ENCODE assay signal across 35 cellular contexts in the genomic region with DNA sequence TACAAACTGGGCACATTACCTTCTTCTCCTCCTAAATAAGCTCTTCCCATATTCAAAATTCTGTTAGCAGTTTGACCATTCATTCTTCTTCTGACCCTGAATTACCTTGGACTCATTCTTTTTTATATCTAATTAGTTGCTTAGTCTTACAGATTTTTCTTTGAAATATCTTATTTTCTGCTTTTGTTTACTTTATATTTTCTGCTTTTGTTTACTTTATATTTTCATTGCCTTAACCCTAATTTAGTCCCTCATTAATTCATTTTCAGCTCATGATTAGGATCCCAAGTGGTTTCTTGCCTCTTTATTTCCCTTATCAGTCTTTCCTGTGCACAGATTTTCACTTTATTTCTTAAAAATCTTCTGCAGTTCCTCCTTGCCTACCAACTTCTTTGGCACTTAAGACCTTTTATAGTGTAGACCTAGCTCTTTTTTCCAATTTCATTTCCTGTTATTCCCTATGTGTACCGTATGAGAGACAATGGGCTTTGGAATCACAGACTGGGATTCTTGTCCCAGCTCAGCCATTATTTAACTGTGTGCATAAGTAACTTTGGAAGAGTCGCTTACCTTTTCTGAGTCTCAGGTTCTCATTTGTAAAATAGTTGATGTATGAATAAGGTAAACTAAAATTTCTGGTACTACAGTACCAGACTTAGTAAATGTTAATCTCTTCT.
"Had no signal": no experiment of that assay in that cellular context is flagged by ENCODE, and none has a peak within 500 bp of the region (broad histone marks: within the 10 kb centered on the region; RNA-seq: fewer than 3 reads in every experiment).

No MANE protein-coding gene starts in this region.

- H3K27ac ChIP-seq: adrenal gland, body of pancreas, epithelial cell of prostate, esophagus squamous epithelium, WERI-Rb-1 had no signal

- H3K36me3 ChIP-seq: adrenal gland had no signal

- H3K4me3 Mint-ChIP-seq: activated CD4-positive, alpha-beta memory T cell treated with anti-CD3 and anti-CD28 coated beads for 36 hours; activated CD4-positive, alpha-beta T cell treated with anti-CD3 and anti-CD28 coated beads for 36 hours; activated CD4-positive, alpha-beta T cell treated with anti-CD3 and anti-CD28 coated beads, Interleukin-2, amount 10 ng/mL, durations not matched to agents 24 days and 14 days; activated CD8-positive, alpha-beta memory T cell treated with anti-CD3 and anti-CD28 coated beads, Interleukin-2, amount 10 ng/mL, durations not matched to agents 7 days and 5 days; activated CD8-positive, alpha-beta T cell treated with anti-CD3 and anti-CD28 coated beads, Interleukin-2, amount 10 ng/mL, durations not matched to agents 7 days and 5 days; activated naive CD4-positive, alpha-beta T cell treated with anti-CD3 and anti-CD28 coated beads for 36 hours; activated naive CD4-positive, alpha-beta T cell treated with anti-CD3 and anti-CD28 coated beads, Interleukin-2, amount 50 U/mL, for 24 hours; activated naive CD8-positive, alpha-beta T cell treated with anti-CD3 and anti-CD28 coated beads for 36 hours; activated naive CD8-positive, alpha-beta T cell treated with anti-CD3 and anti-CD28 coated beads, Interleukin-2, amount 50 U/mL, for 24 hours; activated T-helper 1 cell treated with anti-CD3 and anti-CD28 coated beads, Interleukin-12 subunit alpha, Interleukin-12 subunit beta, Interleukin-2, Interleukin-4 antibody, amounts not matched to agents 30 ng/mL and 10 ng/mL and 1 ng/mL, durations not matched to agents 14 hours and 24 hours and 36 hours; endodermal cell; T-helper 17 cell; T-helper 2 cell treated with Interferon-gamma antibody and Interleukin-4, amounts not matched to agents 5 μg/mL and 100 μg/mL, for 36 hours had no signal

- DNase-seq: activated CD4-positive, alpha-beta memory T cell treated with anti-CD3 and anti-CD28 coated beads for 36 hours; activated CD4-positive, alpha-beta T cell treated with anti-CD3 and anti-CD28 coated beads for 36 hours; activated CD4-positive, alpha-beta T cell treated with anti-CD3 and anti-CD28 coated beads, Interleukin-2, amount 10 ng/mL, durations not matched to agents 24 days and 14 days; activated CD4-positive, CD25-positive, alpha-beta regulatory T cell; activated CD4-positive, CD25-positive, alpha-beta regulatory T cell treated with anti-CD3 and anti-CD28 coated beads, Interleukin-2, amount 50 U/mL, for 72 hours; activated CD8-positive, alpha-beta memory T cell treated with anti-CD3 and anti-CD28 coated beads, Interleukin-2, amount 10 ng/mL, durations not matched to agents 7 days and 5 days; activated CD8-positive, alpha-beta memory T cell treated with anti-CD3 and anti-CD28 coated beads, Interleukin-2, amount 50 U/mL, for 4 hours; activated CD8-positive, alpha-beta T cell treated with anti-CD3 and anti-CD28 coated beads, Interleukin-2, amount 10 ng/mL, durations not matched to agents 7 days and 5 days; activated effector memory CD4-positive, alpha-beta T cell treated with anti-CD3 and anti-CD28 coated beads, Interleukin-2, amount 50 U/mL, for 16 hours; activated naive CD4-positive, alpha-beta T cell treated with anti-CD3 and anti-CD28 coated beads for 36 hours; activated naive CD8-positive, alpha-beta T cell treated with anti-CD3 and anti-CD28 coated beads for 36 hours; activated naive CD8-positive, alpha-beta T cell treated with anti-CD3 and anti-CD28 coated beads, Interleukin-2, amount 50 U/mL, for 24 hours; activated T-cell treated with anti-CD3 and anti-CD28 coated beads, Interleukin-2, amount 50 U/mL, for 1 hour; activated T-cell treated with anti-CD3 and anti-CD28 coated beads, Interleukin-2, amount 50 U/mL, for 48 hours; adrenal gland; amygdala; aorta; body of pancreas; caudate nucleus; cortex of kidney; effector CD8-positive, alpha-beta T cell; endodermal cell; esophagus squamous epithelium; head of caudate nucleus; T-helper 1 cell; T-helper 17 cell; T1000; WERI-Rb-1 had no signal

- H3K27me3 Mint-ChIP-seq: activated CD4-positive, alpha-beta memory T cell treated with anti-CD3 and anti-CD28 coated beads for 36 hours; activated CD4-positive, alpha-beta T cell treated with anti-CD3 and anti-CD28 coated beads for 36 hours; activated CD4-positive, alpha-beta T cell treated with anti-CD3 and anti-CD28 coated beads, Interleukin-2, amount 10 ng/mL, durations not matched to agents 24 days and 14 days; activated CD8-positive, alpha-beta memory T cell treated with anti-CD3 and anti-CD28 coated beads, Interleukin-2, amount 10 ng/mL, durations not matched to agents 7 days and 5 days; activated naive CD4-positive, alpha-beta T cell treated with anti-CD3 and anti-CD28 coated beads, Interleukin-2, amount 50 U/mL, for 24 hours; activated naive CD8-positive, alpha-beta T cell treated with anti-CD3 and anti-CD28 coated beads for 36 hours; activated naive CD8-positive, alpha-beta T cell treated with anti-CD3 and anti-CD28 coated beads, Interleukin-2, amount 50 U/mL, for 24 hours; T-helper 17 cell had no signal

- H3K9me3 ChIP-seq: adrenal gland, esophagus squamous epithelium had no signal

- H3K27me3 ChIP-seq: adrenal gland, body of pancreas, esophagus squamous epithelium had no signal

- H3K4me1 ChIP-seq: body of pancreas had no signal

- H3K9me3 Mint-ChIP-seq: activated CD4-positive, alpha-beta memory T cell treated with anti-CD3 and anti-CD28 coated beads for 36 hours; activated CD4-positive, alpha-beta T cell treated with anti-CD3 and anti-CD28 coated beads, Interleukin-2, amount 10 ng/mL, durations not matched to agents 24 days and 14 days; activated naive CD4-positive, alpha-beta T cell treated with anti-CD3 and anti-CD28 coated beads for 36 hours; activated naive CD4-positive, alpha-beta T cell treated with anti-CD3 and anti-CD28 coated beads, Interleukin-2, amount 50 U/mL, for 24 hours; activated naive CD8-positive, alpha-beta T cell treated with anti-CD3 and anti-CD28 coated beads for 36 hours; activated naive CD8-positive, alpha-beta T cell treated with anti-CD3 and anti-CD28 coated beads, Interleukin-2, amount 50 U/mL, for 24 hours; activated T-helper 1 cell treated with anti-CD3 and anti-CD28 coated beads, Interleukin-12 subunit alpha, Interleukin-12 subunit beta, Interleukin-2, Interleukin-4 antibody, amounts not matched to agents 30 ng/mL and 10 ng/mL and 1 ng/mL, durations not matched to agents 14 hours and 24 hours and 36 hours; activated T-helper 2 cell treated with anti-CD3 and anti-CD28 coated beads, Interferon-gamma antibody, Interleukin-2, Interleukin-4, amounts not matched to agents 10 μg/mL and 5 μg/mL and 100 μg/mL, durations not matched to agents 14 hours and 24 hours and 36 hours; endodermal cell; T-helper 2 cell treated with Interferon-gamma antibody and Interleukin-4, amounts not matched to agents 5 μg/mL and 100 μg/mL, for 36 hours had no signal

- H3K4me3 ChIP-seq: adrenal gland, body of pancreas, esophagus squamous epithelium had no signal

- ATAC-seq: activated CD4-positive, alpha-beta T cell treated with anti-CD3 and anti-CD28 coated beads for 36 hours; activated CD8-positive, alpha-beta memory T cell treated with anti-CD3 and anti-CD28 coated beads, Interleukin-2, amount 10 ng/mL, durations not matched to agents 7 days and 5 days; activated CD8-positive, alpha-beta T cell treated with anti-CD3 and anti-CD28 coated beads, Interleukin-2, amount 10 ng/mL, durations not matched to agents 7 days and 5 days; activated naive CD8-positive, alpha-beta T cell treated with anti-CD3 and anti-CD28 coated beads, Interleukin-2, amount 50 U/mL, for 24 hours; body of pancreas; T-helper 17 cell had no signal

- H3K27ac Mint-ChIP-seq: activated CD4-positive, alpha-beta memory T cell treated with anti-CD3 and anti-CD28 coated beads for 36 hours; activated CD4-positive, alpha-beta T cell treated with anti-CD3 and anti-CD28 coated beads for 36 hours; activated CD4-positive, alpha-beta T cell treated with anti-CD3 and anti-CD28 coated beads, Interleukin-2, amount 10 ng/mL, durations not matched to agents 24 days and 14 days; activated CD8-positive, alpha-beta memory T cell treated with anti-CD3 and anti-CD28 coated beads, Interleukin-2, amount 10 ng/mL, durations not matched to agents 7 days and 5 days; activated CD8-positive, alpha-beta T cell treated with anti-CD3 and anti-CD28 coated beads, Interleukin-2, amount 10 ng/mL, durations not matched to agents 7 days and 5 days; activated naive CD4-positive, alpha-beta T cell treated with anti-CD3 and anti-CD28 coated beads for 36 hours; activated naive CD4-positive, alpha-beta T cell treated with anti-CD3 and anti-CD28 coated beads, Interleukin-2, amount 50 U/mL, for 24 hours; activated naive CD8-positive, alpha-beta T cell treated with anti-CD3 and anti-CD28 coated beads for 36 hours; activated naive CD8-positive, alpha-beta T cell treated with anti-CD3 and anti-CD28 coated beads, Interleukin-2, amount 50 U/mL, for 24 hours; activated T-helper 1 cell treated with anti-CD3 and anti-CD28 coated beads, Interleukin-12 subunit alpha, Interleukin-12 subunit beta, Interleukin-2, Interleukin-4 antibody, amounts not matched to agents 30 ng/mL and 10 ng/mL and 1 ng/mL, durations not matched to agents 14 hours and 24 hours and 36 hours; activated T-helper 2 cell treated with anti-CD3 and anti-CD28 coated beads, Interferon-gamma antibody, Interleukin-2, Interleukin-4, amounts not matched to agents 10 μg/mL and 5 μg/mL and 100 μg/mL, durations not matched to agents 14 hours and 24 hours and 36 hours; endodermal cell; T-helper 17 cell; T-helper 2 cell treated with Interferon-gamma antibody and Interleukin-4, amounts not matched to agents 5 μg/mL and 100 μg/mL, for 36 hours had no signal

- FAIRE-seq: colon, frontal cortex had no signal
